ENCODE assay signal across 17 cellular contexts in genomic region chr15:74545061-74545460, GRCh38. TPM values are rescaled to one million over a fixed set of nuclear protein-coding genes. Genes with fewer than 3 reads are reported as not detected.
DNase-seq lines count a peak whose midpoint lies in the region; TF ChIP-seq lines count a peak whose summit lies in the region.
"Had no signal": no experiment of that assay in that cellular context is flagged by ENCODE, and none has a peak within 500 bp of the region (broad histone marks: within the 10 kb centered on the region; RNA-seq: fewer than 3 reads in every experiment).

No MANE protein-coding gene starts in this region.

- no peaks in the 10 kb centered on the region for H3K9me3 Mint-ChIP-seq in activated T-cell treated with anti-CD3 and anti-CD28 coated beads, Interleukin-2, amount 50 U/mL, for 24 hours
- no peaks in the 10 kb centered on the region for H3K9me3 Mint-ChIP-seq in activated T-helper 2 cell treated with anti-CD3 and anti-CD28 coated beads, Interferon-gamma antibody, Interleukin-2, Interleukin-4, amounts not matched to agents 10 μg/mL and 5 μg/mL and 100 μg/mL, durations not matched to agents 14 hours and 24 hours and 36 hours
- H3K9me3 Mint-ChIP-seq in nephron progenitor cell (no peaks in the 10 kb centered on the region), endothelial cell (ENCODE audit: unreplicated experiment) (no peaks in the 10 kb centered on the region)
- H3K9me3 Mint-ChIP-seq: HFFc6 had no signal

- no peaks in the 10 kb centered on the region for H3K27me3 ChIP-seq in Loucy (ENCODE audit: insufficient read depth, low read length, poor library complexity, severe bottlenecking)
- H3K27me3 ChIP-seq: colonic mucosa, foreskin keratinocyte, suprapubic skin had no signal

- peak overlapping the region; percentile 77 for H3K4me2 ChIP-seq in Loucy (ENCODE audit: low read depth, low read length, poor library complexity, severe bottlenecking)

- peaks cover 19% of the 10 kb centered on the region; the same call in 1 of the 2 replicates for H3F3A ChIP-seq in Loucy (ENCODE audit: low read depth)

- no peak overlapping the region for H3K9ac ChIP-seq in Loucy (ENCODE audit: low read depth, low read length, poor library complexity, severe bottlenecking)

- H3K27me3 Mint-ChIP-seq in activated T-cell treated with anti-CD3 and anti-CD28 coated beads, Interleukin-2, amount 50 U/mL, for 24 hours, result no peaks in the 10 kb centered on the region
- no peaks in the 10 kb centered on the region for H3K27me3 Mint-ChIP-seq in activated T-helper 2 cell treated with anti-CD3 and anti-CD28 coated beads, Interferon-gamma antibody, Interleukin-2, Interleukin-4, amounts not matched to agents 10 μg/mL and 5 μg/mL and 100 μg/mL, durations not matched to agents 14 hours and 24 hours and 36 hours (ENCODE audit: low read depth)
- H3K27me3 Mint-ChIP-seq in nephron progenitor cell (ENCODE audit: low read depth, poor library complexity), result peaks cover 4% of the 10 kb centered on the region
- H3K27me3 Mint-ChIP-seq in endothelial cell (ENCODE audit: unreplicated experiment), result peaks cover 8% of the 10 kb centered on the region

- TF ChIP-seq CTCF in Loucy (conservative IDR thresholded peaks at IDR 0.05; ENCODE audit: low read length) (no peak), nephron progenitor cell (IDR thresholded peaks at IDR 0.05) (no peak), endothelial cell (IDR thresholded peaks at IDR 0.05; ENCODE audit: unreplicated experiment) (no peak)

- H2AFZ ChIP-seq in Loucy (ENCODE audit: low read length), result no peak overlapping the region

- H3K79me2 ChIP-seq in Loucy (ENCODE audit: insufficient read depth, low read length), result peaks cover 27% of the 10 kb centered on the region

- H3K4me1 ChIP-seq in Loucy (ENCODE audit: insufficient read depth, low read length, poor library complexity, severe bottlenecking), result peaks cover 36% of the 10 kb centered on the region

- no peak overlapping the region for H3K4me3 ChIP-seq in Loucy (ENCODE audit: low read length, poor library complexity, severe bottlenecking)
- H3K4me3 ChIP-seq: colonic mucosa, suprapubic skin had no signal

- no peak for DNase-seq in activated T-cell treated with anti-CD3 and anti-CD28 coated beads, Interleukin-2, amount 50 U/mL, for 24 hours
- no peak for DNase-seq in activated T-cell treated with anti-CD3 and anti-CD28 coated beads for 4 hours
- DNase-seq in activated T-helper 2 cell treated with anti-CD3 and anti-CD28 coated beads, Interferon-gamma antibody, Interleukin-2, Interleukin-4, amounts not matched to agents 10 μg/mL and 5 μg/mL and 100 μg/mL, durations not matched to agents 14 hours and 24 hours and 36 hours (ENCODE audit: low spot score), result no peak
- no peak for DNase-seq in nephron progenitor cell
- DNase-seq in endothelial cell (ENCODE audit: low spot score), result no peak
- no peak for DNase-seq in hepatic stellate cell (ENCODE audit: low spot score)
- DNase-seq in activated gamma-delta T cell (lab: John Stamatoyannopoulos, UW), result no peak
- DNase-seq: activated CD4-positive, alpha-beta T cell treated with anti-CD3 and anti-CD28 coated beads for 4 hours; activated effector memory CD4-positive, alpha-beta T cell treated with Interleukin-2 at 50 U/mL for 16 hours; Caco-2; colonic mucosa; HFFc6; NCI-H1694; NCI-H446 had no signal

- H4K20me1 ChIP-seq in Loucy (ENCODE audit: insufficient read depth, low read length, poor library complexity, severe bottlenecking), result peaks cover 47% of the 10 kb centered on the region

- H3K9me2 ChIP-seq in Loucy (replicated peaks; ENCODE audit: low read depth, low read length), result no peaks in the 10 kb centered on the region

- peak overlapping the region; percentile 92 for H3K27ac Mint-ChIP-seq in activated T-cell treated with anti-CD3 and anti-CD28 coated beads, Interleukin-2, amount 50 U/mL, for 24 hours
- H3K27ac Mint-ChIP-seq in activated T-helper 2 cell treated with anti-CD3 and anti-CD28 coated beads, Interferon-gamma antibody, Interleukin-2, Interleukin-4, amounts not matched to agents 10 μg/mL and 5 μg/mL and 100 μg/mL, durations not matched to agents 14 hours and 24 hours and 36 hours, result no peak overlapping the region
- H3K27ac Mint-ChIP-seq in nephron progenitor cell, result peak overlapping the region; percentile 67
- H3K27ac Mint-ChIP-seq in endothelial cell (ENCODE audit: unreplicated experiment), result no peak overlapping the region

- intact Hi-C loops in activated T-helper 2 cell treated with anti-CD3 and anti-CD28 coated beads, Interferon-gamma antibody, Interleukin-2, Interleukin-4, amounts not matched to agents 10 μg/mL and 5 μg/mL and 100 μg/mL, durations not matched to agents 14 hours and 24 hours and 36 hours (cut with micrococcal nuclease), result no loop called here

- H3K36me3 Mint-ChIP-seq in activated T-cell treated with anti-CD3 and anti-CD28 coated beads, Interleukin-2, amount 50 U/mL, for 24 hours (ENCODE audit: low read depth), result peaks cover 73% of the 10 kb centered on the region
- peaks cover 67% of the 10 kb centered on the region for H3K36me3 Mint-ChIP-seq in activated T-helper 2 cell treated with anti-CD3 and anti-CD28 coated beads, Interferon-gamma antibody, Interleukin-2, Interleukin-4, amounts not matched to agents 10 μg/mL and 5 μg/mL and 100 μg/mL, durations not matched to agents 14 hours and 24 hours and 36 hours (ENCODE audit: low read depth)
- H3K36me3 Mint-ChIP-seq in nephron progenitor cell (ENCODE audit: low read depth) (peaks cover 48% of the 10 kb centered on the region), endothelial cell (ENCODE audit: low read depth, unreplicated experiment) (peaks cover 19% of the 10 kb centered on the region)

- H3K36me3 ChIP-seq in Loucy (ENCODE audit: insufficient read depth, low read length), result no peaks in the 10 kb centered on the region
- H3K36me3 ChIP-seq: colonic mucosa, suprapubic skin had no signal

- peak overlapping the region; percentile 71 for H3K4me3 Mint-ChIP-seq in activated T-cell treated with anti-CD3 and anti-CD28 coated beads, Interleukin-2, amount 50 U/mL, for 24 hours
- peak overlapping the region; percentile 59 for H3K4me3 Mint-ChIP-seq in activated T-helper 2 cell treated with anti-CD3 and anti-CD28 coated beads, Interferon-gamma antibody, Interleukin-2, Interleukin-4, amounts not matched to agents 10 μg/mL and 5 μg/mL and 100 μg/mL, durations not matched to agents 14 hours and 24 hours and 36 hours (ENCODE audit: low read depth)
- H3K4me3 Mint-ChIP-seq in nephron progenitor cell (no peak overlapping the region), endothelial cell (ENCODE audit: unreplicated experiment) (no peak overlapping the region)
- H3K4me3 Mint-ChIP-seq: HFFc6 had no signal

- no peaks in the 10 kb centered on the region for H3K9me3 ChIP-seq in Loucy (ENCODE audit: insufficient read depth, low read depth, low read length)
- H3K9me3 ChIP-seq: Caco-2, colonic mucosa, suprapubic skin had no signal

- peaks cover 74% of the 10 kb centered on the region for H3K4me1 Mint-ChIP-seq in activated T-cell treated with anti-CD3 and anti-CD28 coated beads, Interleukin-2, amount 50 U/mL, for 24 hours (ENCODE audit: low read depth)
- H3K4me1 Mint-ChIP-seq in activated T-helper 2 cell treated with anti-CD3 and anti-CD28 coated beads, Interferon-gamma antibody, Interleukin-2, Interleukin-4, amounts not matched to agents 10 μg/mL and 5 μg/mL and 100 μg/mL, durations not matched to agents 14 hours and 24 hours and 36 hours (ENCODE audit: low read depth), result peaks cover 58% of the 10 kb centered on the region
- peaks cover 80% of the 10 kb centered on the region for H3K4me1 Mint-ChIP-seq in nephron progenitor cell
- H3K4me1 Mint-ChIP-seq in endothelial cell (ENCODE audit: unreplicated experiment), result peaks cover 43% of the 10 kb centered on the region

RNA-seq across cellular contexts. Expression of gene ARID3B, which starts 4.0 kb away (rescaled TPM):
- total RNA-seq in activated T-helper 2 cell treated with anti-CD3 and anti-CD28 coated beads, Interferon-gamma antibody, Interleukin-2, Interleukin-4, amounts not matched to agents 10 μg/mL and 5 μg/mL and 100 μg/mL, durations not matched to agents 14 hours and 24 hours and 36 hours, result 35.6 and 41.2 TPM in 2 replicates
- total RNA-seq in endothelial cell (ENCODE audit: unreplicated experiment), result 70.0 TPM

Comparison
In these comparisons a context has a peak if more than half of its experiments do, and no peak if none do; other contexts are left out.
1. H3K27ac Mint-ChIP-seq: peak in activated T-cell treated with anti-CD3 and anti-CD28 coated beads, Interleukin-2, amount 50 U/mL, for 24 hours (single experiment) and nephron progenitor cell (single experiment); none in activated T-helper 2 cell treated with anti-CD3 and anti-CD28 coated beads, Interferon-gamma antibody, Interleukin-2, Interleukin-4, amounts not matched to agents 10 μg/mL and 5 μg/mL and 100 μg/mL, durations not matched to agents 14 hours and 24 hours and 36 hours (single experiment) and endothelial cell (single experiment).
2. H3K4me3 Mint-ChIP-seq: peak in activated T-cell treated with anti-CD3 and anti-CD28 coated beads, Interleukin-2, amount 50 U/mL, for 24 hours (single experiment) and activated T-helper 2 cell treated with anti-CD3 and anti-CD28 coated beads, Interferon-gamma antibody, Interleukin-2, Interleukin-4, amounts not matched to agents 10 μg/mL and 5 μg/mL and 100 μg/mL, durations not matched to agents 14 hours and 24 hours and 36 hours (single experiment); none in nephron progenitor cell (single experiment) and endothelial cell (single experiment).